27 cellular contexts compared by ENCODE assay signal in genomic region chr3:60393946-60394345, GRCh38.
"Had no signal": no experiment of that assay in that cellular context is flagged by ENCODE, and none has a peak within 500 bp of the region (broad histone marks: within the 10 kb centered on the region; RNA-seq: fewer than 3 reads in every experiment).

No MANE protein-coding gene starts in this region.

- H3K4me1 Mint-ChIP-seq: stimulated activated effector memory CD8-positive, alpha-beta T cell treated with anti-CD3 and anti-CD28 coated beads, Interleukin-12 subunit alpha, Interleukin-12 subunit beta, amount 100 ng/mL, for 72 hours; stimulated activated memory B cell treated with anti-CD40 and anti-IgM and Interleukin-4, amounts not matched to agents 10 μg/mL and 1 μg/mL and 100 μg/mL, for 72 hours; stimulated activated naive B cell treated with anti-CD40 and anti-IgM and Interleukin-4, amounts not matched to agents 10 μg/mL and 1 μg/mL and 100 μg/mL, for 72 hours; stimulated activated naive CD8-positive, alpha-beta T cell treated with anti-CD3 and anti-CD28 coated beads, Interleukin-15, amount 100 ng/mL, for 72 hours had no signal

- H3K36me3 Mint-ChIP-seq: stimulated activated effector memory CD8-positive, alpha-beta T cell treated with anti-CD3 and anti-CD28 coated beads, Interleukin-12 subunit alpha, Interleukin-12 subunit beta, amount 100 ng/mL, for 72 hours; stimulated activated memory B cell treated with anti-CD40 and anti-IgM and Interleukin-4, amounts not matched to agents 10 μg/mL and 1 μg/mL and 100 μg/mL, for 72 hours; stimulated activated naive B cell treated with anti-CD40 and anti-IgM and Interleukin-4, amounts not matched to agents 10 μg/mL and 1 μg/mL and 100 μg/mL, for 72 hours; type B pancreatic cell had no signal

- H3K4me1 ChIP-seq: stomach, suprapubic skin, testis, thyroid gland, tibial artery, tibial nerve, transverse colon, upper lobe of left lung, upper lobe of right lung, uterus, vagina had no signal

- H3K27me3 Mint-ChIP-seq: stimulated activated memory B cell treated with anti-CD40 and anti-IgM and Interleukin-4, amounts not matched to agents 10 μg/mL and 1 μg/mL and 100 μg/mL, for 72 hours; stimulated activated naive B cell treated with anti-CD40 and anti-IgM and Interleukin-4, amounts not matched to agents 10 μg/mL and 1 μg/mL and 100 μg/mL, for 72 hours; stimulated activated naive CD8-positive, alpha-beta T cell treated with anti-CD3 and anti-CD28 coated beads, Interleukin-15, amount 100 ng/mL, for 72 hours; stimulated activated naive CD8-positive, alpha-beta T cell treated with anti-CD3 and anti-CD28 coated beads, Interleukin-15, Interleukin-2, amounts not matched to agents 100 ng/mL and 50 ng/mL, for 24 hours had no signal

- H3K27ac ChIP-seq: stomach, suprapubic skin, testis, thoracic aorta, thyroid gland, tibial artery, tibial nerve, transverse colon, upper lobe of left lung, upper lobe of right lung, uterus, vagina had no signal

- H3K9me3 ChIP-seq: stomach, suprapubic skin, testis, thoracic aorta, thyroid gland, tibial artery, transverse colon, upper lobe of left lung, upper lobe of right lung, uterus, vagina had no signal

- ATAC-seq: stimulated activated effector memory CD8-positive, alpha-beta T cell treated with anti-CD3 and anti-CD28 coated beads, Interleukin-12 subunit alpha, Interleukin-12 subunit beta, amount 100 ng/mL, for 72 hours; stimulated activated naive B cell treated with anti-CD40 and anti-IgM and Interleukin-4, amounts not matched to agents 10 μg/mL and 1 μg/mL and 100 μg/mL, for 72 hours; stimulated activated naive CD8-positive, alpha-beta T cell treated with anti-CD3 and anti-CD28 coated beads, Interleukin-15, amount 100 ng/mL, for 72 hours; stimulated activated naive CD8-positive, alpha-beta T cell treated with anti-CD3 and anti-CD28 coated beads, Interleukin-15, Interleukin-2, amounts not matched to agents 100 U/mL and 50 U/mL, for 24 hours; upper lobe of right lung had no signal

- H3K9me3 Mint-ChIP-seq: stimulated activated effector memory CD8-positive, alpha-beta T cell treated with anti-CD3 and anti-CD28 coated beads, Interleukin-12 subunit alpha, Interleukin-12 subunit beta, amount 100 ng/mL, for 72 hours; stimulated activated naive CD8-positive, alpha-beta T cell treated with anti-CD3 and anti-CD28 coated beads, Interleukin-15, amount 100 ng/mL, for 72 hours; type B pancreatic cell had no signal

- H3K27me3 ChIP-seq: stomach, suprapubic skin, testis, thyroid gland, tibial artery, tibial nerve, transverse colon, upper lobe of left lung, upper lobe of right lung, uterus, vagina had no signal

- DNase-seq: stimulated activated CD4-positive, alpha-beta T cell treated with anti-CD3 and anti-CD28 coated beads, Interleukin-2, amount 100 ng/mL, for 48 hours; stimulated activated CD4-positive, alpha-beta T cell treated with anti-CD3 and anti-CD28 coated beads, Interleukin-4, amount 100 ng/mL, for 1 hour; stimulated activated CD4-positive, alpha-beta T cell treated with anti-CD3 and anti-CD28 coated beads, Interleukin-4, amount 100 ng/mL, for 24 hours; stimulated activated CD4-positive, alpha-beta T cell treated with anti-CD3 and anti-CD28 coated beads, Interleukin-4, amount 100 ng/mL, for 4 hours; stimulated activated CD8-positive, alpha-beta memory T cell treated with anti-CD3 and anti-CD28 coated beads, Interleukin-4, amount 100 ng/mL, for 48 hours; stimulated activated naive B cell treated with anti-CD40 and anti-IgM and Interleukin-4, amounts not matched to agents 10 μg/mL and 1 μg/mL and 100 μg/mL, for 72 hours; stimulated activated naive CD4-positive, alpha-beta T cell; stimulated activated naive CD4-positive, alpha-beta T cell treated with Interleukin-2 at 50 U/mL for 16 hours; stimulated activated naive CD8-positive, alpha-beta T cell treated with anti-CD3 and anti-CD28 coated beads, Interleukin-15, amount 100 ng/mL, for 72 hours; stimulated activated naive CD8-positive, alpha-beta T cell treated with anti-CD3 and anti-CD28 coated beads, Interleukin-15, Interleukin-2, amounts not matched to agents 100 U/mL and 50 U/mL, for 24 hours; stomach; substantia nigra; testis; thyroid gland; tibial artery; transverse colon; upper lobe of left lung; upper lobe of right lung; uterus had no signal

- H3K4me3 Mint-ChIP-seq: stimulated activated effector memory CD8-positive, alpha-beta T cell treated with anti-CD3 and anti-CD28 coated beads, Interleukin-12 subunit alpha, Interleukin-12 subunit beta, amount 100 ng/mL, for 72 hours; stimulated activated memory B cell treated with anti-CD40 and anti-IgM and Interleukin-4, amounts not matched to agents 10 μg/mL and 1 μg/mL and 100 μg/mL, for 72 hours; stimulated activated naive B cell treated with anti-CD40 and anti-IgM and Interleukin-4, amounts not matched to agents 10 μg/mL and 1 μg/mL and 100 μg/mL, for 72 hours; stimulated activated naive CD8-positive, alpha-beta T cell treated with anti-CD3 and anti-CD28 coated beads, Interleukin-15, amount 100 ng/mL, for 72 hours; stimulated activated naive CD8-positive, alpha-beta T cell treated with anti-CD3 and anti-CD28 coated beads, Interleukin-15, Interleukin-2, amounts not matched to agents 100 ng/mL and 50 ng/mL, for 24 hours; type B pancreatic cell had no signal

- H3K4me3 ChIP-seq: stomach, suprapubic skin, testis, thoracic aorta, thyroid gland, tibial artery, tibial nerve, transverse colon, upper lobe of left lung, upper lobe of right lung, uterus, vagina had no signal

- H3K27ac Mint-ChIP-seq: stimulated activated effector memory CD8-positive, alpha-beta T cell treated with anti-CD3 and anti-CD28 coated beads, Interleukin-12 subunit alpha, Interleukin-12 subunit beta, amount 100 ng/mL, for 72 hours; stimulated activated memory B cell treated with anti-CD40 and anti-IgM and Interleukin-4, amounts not matched to agents 10 μg/mL and 1 μg/mL and 100 μg/mL, for 72 hours; stimulated activated naive B cell treated with anti-CD40 and anti-IgM and Interleukin-4, amounts not matched to agents 10 μg/mL and 1 μg/mL and 100 μg/mL, for 72 hours; stimulated activated naive CD8-positive, alpha-beta T cell treated with anti-CD3 and anti-CD28 coated beads, Interleukin-15, amount 100 ng/mL, for 72 hours; stimulated activated naive CD8-positive, alpha-beta T cell treated with anti-CD3 and anti-CD28 coated beads, Interleukin-15, Interleukin-2, amounts not matched to agents 100 ng/mL and 50 ng/mL, for 24 hours; type B pancreatic cell had no signal

- H3K36me3 ChIP-seq: stomach, suprapubic skin, thoracic aorta, thyroid gland, tibial artery, tibial nerve, transverse colon, upper lobe of left lung, upper lobe of right lung, uterus, vagina had no signal
